Comparison of ENCODE assay signal across 20 cellular contexts in genomic region chr3:36653095-36653494, GRCh38.
A peak's percentile ranks its signal among the peaks of the same experiment; 100 is the strongest.
DNase-seq lines count a peak whose midpoint lies in the region; ATAC-seq and TF ChIP-seq lines count a peak whose summit lies in the region.
"Had no signal": no experiment of that assay in that cellular context is flagged by ENCODE, and none has a peak within 500 bp of the region (broad histone marks: within the 10 kb centered on the region; RNA-seq: fewer than 3 reads in every experiment).

No MANE protein-coding gene starts in this region.

- no peak for TF ChIP-seq CTCF in brain microvascular endothelial cell (IDR thresholded peaks at IDR 0.05; ENCODE audit: low read depth, low read length, missing control alignments)

- peak overlapping the region; percentile 1 for H3K27ac ChIP-seq in brain microvascular endothelial cell
- H3K27ac ChIP-seq in caudate nucleus (ENCODE audit: low read depth, low read length), result no peak overlapping the region
- H3K27ac ChIP-seq: colonic mucosa, sigmoid colon had no signal

- H3K27me3 ChIP-seq in brain microvascular endothelial cell (replicated peaks), result no peaks in the 10 kb centered on the region
- H3K27me3 ChIP-seq: colonic mucosa, sigmoid colon had no signal

- in situ Hi-C loops in Caki2 (cut with HindIII; ENCODE audit: low pct_unique_long_range_greater_than_20kb, low sequenced_read_pairs) (no loop called here), brain microvascular endothelial cell (cut with HindIII; ENCODE audit: low pct_ligation_motif_present, low sequenced_read_pairs) (no loop called here)

- H3K4me3 ChIP-seq in brain microvascular endothelial cell (ENCODE audit: low read depth, low read length), result no peak overlapping the region
- H3K4me3 ChIP-seq: colonic mucosa, mucosa of descending colon, sigmoid colon had no signal

- DNase-seq in Caki2 (ENCODE audit: low read depth) (peak; percentile 23), LHCN-M2 (ENCODE audit: low read depth) (peak; percentile 66), brain microvascular endothelial cell (peak; percentile 72), iris pigment epithelial cell (ENCODE audit: low read depth) (peak; percentile 60), GDM1 (lab: John Stamatoyannopoulos, UW) (no peak), caudate nucleus (lab: John Stamatoyannopoulos, UW) (no peak)
- DNase-seq: activated effector memory CD4-positive, alpha-beta T cell treated with anti-CD3 and anti-CD28 coated beads, Interleukin-2, amount 50 U/mL, for 16 hours; amygdala; colonic mucosa; kidney glomerular epithelial cell; NCI-H2081 treated with DMSO at 0.1 percent for 48 hours; NCI-H82; nucleus accumbens; sigmoid colon; stimulated activated CD4-positive, alpha-beta T cell treated with anti-CD3 and anti-CD28 coated beads, Interleukin-2, amount 100 ng/mL, for 48 hours; substantia nigra had no signal

- H3K36me3 ChIP-seq in brain microvascular endothelial cell (replicated peaks), result no peaks in the 10 kb centered on the region
- H3K36me3 ChIP-seq: colonic mucosa, sigmoid colon had no signal

- ATAC-seq in HG02973 (IDR thresholded peaks at IDR 0.05; ENCODE audit: unreplicated experiment) (no peak), GM19324 (IDR thresholded peaks at IDR 0.05; ENCODE audit: low FRiP score, unreplicated experiment) (no peak)
- ATAC-seq: activated CD4-positive, CD25-positive, alpha-beta regulatory T cell treated with anti-CD3 and anti-CD28 coated beads, Interleukin-2, amount 50 U/mL, for 24 hours; mucosa of descending colon had no signal

Comparison
In these comparisons a context has a peak if more than half of its experiments do, and no peak if none do; other contexts are left out.
1. DNase-seq: peak in Caki2 (single experiment), LHCN-M2 (single experiment), brain microvascular endothelial cell (single experiment) and iris pigment epithelial cell (single experiment); none in GDM1 (single experiment) and caudate nucleus (0 of 61).